In the genomic region with DNA sequence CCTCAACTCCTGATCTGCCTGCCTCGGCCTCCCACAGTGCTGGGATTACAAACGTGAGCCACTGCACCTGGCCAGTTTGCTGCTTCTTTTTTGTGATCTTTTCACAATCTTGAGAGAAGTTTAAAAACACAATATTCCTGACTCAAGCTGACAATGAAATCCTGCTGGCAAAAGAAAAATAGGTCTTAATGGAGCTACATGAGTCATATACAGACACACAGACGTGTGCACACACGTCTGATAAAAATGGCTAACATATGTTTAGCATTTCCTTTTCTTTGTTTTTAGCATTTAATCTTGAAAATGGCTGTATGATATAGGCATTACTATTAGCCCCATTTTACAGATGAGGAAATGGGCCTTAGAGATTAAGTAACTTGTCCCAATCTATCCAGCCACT, we compare ENCODE assay signal across 23 cellular contexts. TPM values are rescaled to one million over a fixed set of nuclear protein-coding genes. Genes with fewer than 3 reads are reported as not detected.
DNase-seq lines count a peak whose midpoint lies in the region; ATAC-seq, FAIRE-seq and TF ChIP-seq lines count a peak whose summit lies in the region.
"Had no signal": no experiment of that assay in that cellular context is flagged by ENCODE, and none has a peak within 500 bp of the region (broad histone marks: within the 10 kb centered on the region; RNA-seq: fewer than 3 reads in every experiment).

No MANE protein-coding gene starts in this region.

- H4K5ac ChIP-seq in IMR-90 (ENCODE audit: low read depth, low read length): no peak overlapping the region

- no peaks in the 10 kb centered on the region for H3K36me3 Mint-ChIP-seq in activated naive CD4-positive, alpha-beta T cell treated with anti-CD3 and anti-CD28 coated beads, Interleukin-2, amount 10 ng/mL, durations not matched to agents 7 days and 5 days
- H3K36me3 Mint-ChIP-seq: IgD-negative memory B cell had no signal

- H3K18ac ChIP-seq in IMR-90 (ENCODE audit: low read depth, low read length): no peak overlapping the region

- H3K79me1 ChIP-seq in IMR-90 (ENCODE audit: low read depth in 1 of 2, low read length in 2 of 2): no peaks in the 10 kb centered on the region

- no peak overlapping the region for H4K8ac ChIP-seq in IMR-90 (ENCODE audit: low read depth in 2 of 2, low read length in 2 of 2)

- H3K9ac ChIP-seq in IMR-90 (ENCODE audit: low read depth, low read length) (no peak overlapping the region), keratinocyte (ENCODE audit: control insufficient read depth, extremely low read depth, insufficient read depth, low read length) (peak overlapping the region; percentile 28)
- H3K9ac ChIP-seq: BLaER1 treated with 17β-estradiol and CSF1 and Interleukin-3, amounts not matched to agents 10 nM and 100 nM had no signal

- dilution Hi-C loops in IMR-90 (cut with HindIII; ENCODE audit: low sequenced_read_pairs, unreplicated experiment): no loop called here
- dilution Hi-C loops in keratinocyte (cut with MboI; ENCODE audit: extremely low pct_ligation_motif_present, low sequenced_read_pairs): no loop called here

- H3K27ac ChIP-seq in IMR-90 (ENCODE audit: insufficient read depth, low read length): no peak overlapping the region
- H3K27ac ChIP-seq in keratinocyte (ENCODE audit: control insufficient read depth, insufficient read depth, low read length): peak overlapping the region; percentile 79
- H3K27ac ChIP-seq: BLaER1 treated with 17β-estradiol and CSF1 and Interleukin-3, amounts not matched to agents 10 nM and 100 nM; HL-60 had no signal

- in situ Hi-C loops in IMR-90 (cut with MboI; ENCODE audit: low sequenced_read_pairs): no loop called here

- no peak overlapping the region for H2AK9ac ChIP-seq in IMR-90 (replicated peaks; ENCODE audit: low read depth, low read length, poor library complexity)

- H3K4me2 ChIP-seq in IMR-90 (ENCODE audit: low read depth, low read length) (no peak overlapping the region), keratinocyte (ENCODE audit: control insufficient read depth, extremely low read depth, insufficient read depth, low read depth, low read length) (peak overlapping the region; percentile 45)
- H3K4me2 ChIP-seq: BLaER1 treated with 17β-estradiol and CSF1 and Interleukin-3, amounts not matched to agents 10 nM and 100 nM had no signal

- H2BK20ac ChIP-seq in IMR-90 (ENCODE audit: low read depth, low read length): no peak overlapping the region

- no peaks in the 10 kb centered on the region for H3K9me3 Mint-ChIP-seq in activated naive CD4-positive, alpha-beta T cell treated with anti-CD3 and anti-CD28 coated beads, Interleukin-2, amount 10 ng/mL, durations not matched to agents 7 days and 5 days

- no peak overlapping the region for H2BK15ac ChIP-seq in IMR-90 (ENCODE audit: low read depth, low read length)

- H3K79me2 ChIP-seq in keratinocyte (ENCODE audit: control insufficient read depth, insufficient read depth, low read length): no peaks in the 10 kb centered on the region

- H2AFZ ChIP-seq in IMR-90 (replicated peaks; ENCODE audit: low read length, poor library complexity) (no peak overlapping the region), keratinocyte (ENCODE audit: control insufficient read depth, low read length) (peak overlapping the region; percentile 72)

- H3K36me3 ChIP-seq in IMR-90 (ENCODE audit: control insufficient read depth, insufficient read depth, low read length) (no peaks in the 10 kb centered on the region), keratinocyte (ENCODE audit: control insufficient read depth in 2 of 2, extremely low read depth in 1 of 2, insufficient read depth in 2 of 2, low read length in 2 of 2) (no peaks in the 10 kb centered on the region)
- H3K36me3 ChIP-seq: BLaER1 treated with 17β-estradiol and CSF1 and Interleukin-3, amounts not matched to agents 10 nM and 100 nM; HAP-1; MG63 had no signal

- ATAC-seq in IMR-90 (ENCODE audit: low read depth): no peak
- ATAC-seq in esophagus mucosa: peak; percentile 86

- H2AK5ac ChIP-seq in IMR-90 (ENCODE audit: low read depth, low read length): no peak overlapping the region

- H3K4ac ChIP-seq in IMR-90 (ENCODE audit: low read depth, low read length): no peak overlapping the region

- no peaks in the 10 kb centered on the region for H3K9me3 ChIP-seq in IMR-90 (ENCODE audit: control insufficient read depth, insufficient read depth, low read length)
- no peaks in the 10 kb centered on the region for H3K9me3 ChIP-seq in keratinocyte (ENCODE audit: control insufficient read depth, low read depth, low read length)
- H3K9me3 ChIP-seq: HAP-1 had no signal

- POLR2A ChIA-PET in IMR-90 (lab: Charles Lee; ENCODE audit: unreplicated experiment): no interaction called here

- no peak for TF ChIP-seq RAD21 in IMR-90 (IDR thresholded peaks at IDR 0.05; ENCODE audit: low read length)

- no peak overlapping the region for H3K14ac ChIP-seq in IMR-90 (replicated peaks; ENCODE audit: low read depth, low read length)

- FAIRE-seq in keratinocyte (lab: Jason Lieb, UNC): no peak
- FAIRE-seq: A204.1, HTR-8/SVneo had no signal

- intact Hi-C loops in IMR-90 (cut with micrococcal nuclease): no loop called here

- H3K4me3 ChIP-seq in IMR-90 (ENCODE audit: insufficient read depth, low read depth, low read length) (no peak overlapping the region), keratinocyte (ENCODE audit: control insufficient read depth in 2 of 3, extremely low read depth in 1 of 3, insufficient read depth in 2 of 3, low read depth in 1 of 3, low read length in 3 of 3) (no peak overlapping the region)
- H3K4me3 ChIP-seq: BLaER1 treated with 17β-estradiol and CSF1 and Interleukin-3, amounts not matched to agents 10 nM and 100 nM; HAP-1; MG63 had no signal

- WGBS in IMR-90 (ENCODE audit: extremely low coverage in 2 of 2, insufficient read length in 1 of 2), 2 experiments: no CpG with 5 or more reads among the region's 4 CpGs

- no peak overlapping the region for H3K56ac ChIP-seq in IMR-90 (ENCODE audit: extremely low read depth, insufficient read depth, low read length)

- H3K4me3 Mint-ChIP-seq in activated naive CD4-positive, alpha-beta T cell treated with anti-CD3 and anti-CD28 coated beads, Interleukin-2, amount 10 ng/mL, durations not matched to agents 7 days and 5 days: no peak overlapping the region
- H3K4me3 Mint-ChIP-seq: CD8-positive, alpha-beta memory T cell; IgD-negative memory B cell had no signal

- no peak overlapping the region for H3K23ac ChIP-seq in IMR-90 (ENCODE audit: low read depth, low read length)

- no peak overlapping the region for H2BK120ac ChIP-seq in IMR-90 (ENCODE audit: low read depth, low read length)

- no peak overlapping the region for H2BK5ac ChIP-seq in IMR-90 (ENCODE audit: low read depth, low read length, poor library complexity, severe bottlenecking)

- H3K9me1 ChIP-seq in IMR-90 (ENCODE audit: insufficient read depth, low read length) (no peaks in the 10 kb centered on the region), keratinocyte (ENCODE audit: control insufficient read depth, extremely low read depth, insufficient read depth, low read length) (no peaks in the 10 kb centered on the region)

- H4K20me1 ChIP-seq in IMR-90 (ENCODE audit: insufficient read depth, low read length) (no peaks in the 10 kb centered on the region), keratinocyte (ENCODE audit: control insufficient read depth, extremely low read depth, insufficient read depth, low read length) (no peaks in the 10 kb centered on the region)
- H4K20me1 ChIP-seq: BLaER1 treated with 17β-estradiol and CSF1 and Interleukin-3, amounts not matched to agents 10 nM and 100 nM had no signal

- peak; percentile 15 for DNase-seq in AG20443 (ENCODE audit: low spot score)
- peak; percentile 2 for DNase-seq in IMR-90
- no peak for DNase-seq in keratinocyte (ENCODE audit: low read depth, low spot score)
- no peak for DNase-seq in NCI-H2081 (lab: John Stamatoyannopoulos, UW)
- no peak for DNase-seq in Ammon's horn (ENCODE audit: low spot score)
- no peak for DNase-seq in activated naive CD4-positive, alpha-beta T cell treated with anti-CD3 and anti-CD28 coated beads, Interleukin-2, amount 10 ng/mL, durations not matched to agents 7 days and 5 days
- DNase-seq in NCI-H345 (lab: John Stamatoyannopoulos, UW): no peak
- DNase-seq: CD8-positive, alpha-beta memory T cell; DMS53; Karpas-422; MG63; NCI-H1105 treated with DMSO at 0.1 percent for 48 hours; NCI-H1694; NCI-H2107; NCI-H510A treated with DMSO at 0.1 percent for 48 hours; NCI-H774 had no signal

- no peaks in the 10 kb centered on the region for H3K4me1 ChIP-seq in IMR-90 (ENCODE audit: control insufficient read depth, insufficient read depth, low read length)
- H3K4me1 ChIP-seq in keratinocyte (ENCODE audit: control insufficient read depth, extremely low read depth, insufficient read depth, low read length): peaks cover 31% of the 10 kb centered on the region
- H3K4me1 ChIP-seq: BLaER1 treated with 17β-estradiol and CSF1 and Interleukin-3, amounts not matched to agents 10 nM and 100 nM; HAP-1 had no signal

- H3K27me3 ChIP-seq in IMR-90 (ENCODE audit: control insufficient read depth, insufficient read depth, low read length) (peaks cover 3% of the 10 kb centered on the region), keratinocyte (ENCODE audit: control insufficient read depth, extremely low read depth, insufficient read depth, low read length) (no peaks in the 10 kb centered on the region)
- H3K27me3 ChIP-seq: BLaER1 treated with 17β-estradiol and CSF1 and Interleukin-3, amounts not matched to agents 10 nM and 100 nM; MG63 had no signal

- H3K4me1 Mint-ChIP-seq in activated naive CD4-positive, alpha-beta T cell treated with anti-CD3 and anti-CD28 coated beads, Interleukin-2, amount 10 ng/mL, durations not matched to agents 7 days and 5 days: no peaks in the 10 kb centered on the region
- H3K4me1 Mint-ChIP-seq: CD8-positive, alpha-beta memory T cell; IgD-negative memory B cell had no signal

- CTCF ChIA-PET in IMR-90 (lab: Yijun Ruan, JAX): no interaction called here
- CTCF ChIA-PET in activated naive CD4-positive, alpha-beta T cell treated with anti-CD3 and anti-CD28 coated beads, Interleukin-2, amount 10 ng/mL, durations not matched to agents 7 days and 5 days (lab: Charles Lee): interaction anchor here (0.9 kb wide), 1 partner anchor 8 kb away, joined by 3 read pairs; no protein-coding TSS in a partner anchor

- no peak for TF ChIP-seq POLR2A in IMR-90 (IDR thresholded peaks at IDR 0.05; ENCODE audit: low read depth, low read length)

- BruUV-seq in IMR-90 (replicated peaks; lab: Mats Ljungman, UMichigan): no TSS peak

- no peak for TF ChIP-seq CTCF in IMR-90 (conservative IDR thresholded peaks at IDR 0.05; ENCODE audit: low read depth, low read length)
- no peak for TF ChIP-seq CTCF in keratinocyte (optimal IDR thresholded peaks at IDR 0.05 in 1 of 3, IDR thresholded peaks at IDR 0.05 in 1 of 3, conservative IDR thresholded peaks at IDR 0.05 in 1 of 3; ENCODE audit: extremely low read depth in 1 of 3, insufficient read depth in 2 of 3, low read length in 3 of 3)

- no peak overlapping the region for H3K27ac Mint-ChIP-seq in activated naive CD4-positive, alpha-beta T cell treated with anti-CD3 and anti-CD28 coated beads, Interleukin-2, amount 10 ng/mL, durations not matched to agents 7 days and 5 days
- H3K27ac Mint-ChIP-seq: CD8-positive, alpha-beta memory T cell; IgD-negative memory B cell had no signal

- H4K91ac ChIP-seq in IMR-90 (ENCODE audit: insufficient read depth, low read depth, low read length): no peak overlapping the region

- peaks cover 17% of the 10 kb centered on the region for H3K27me3 Mint-ChIP-seq in activated naive CD4-positive, alpha-beta T cell treated with anti-CD3 and anti-CD28 coated beads, Interleukin-2, amount 10 ng/mL, durations not matched to agents 7 days and 5 days

RNA-seq across cellular contexts. Expression of gene RAB18, which starts 29.4 kb away (rescaled TPM):
- 17.6 and 53.0 TPM in 2 replicates for total RNA-seq in IMR-90 (2012; rRNA removed)
- polyA plus RNA-seq in IMR-90 (2012; rRNA removed): 29.1 and 38.8 TPM in 2 replicates
- polyA plus RNA-seq in IMR-90 (2012; cell fraction: cytosol; rRNA removed): 1.9 and 2.4 TPM in 2 replicates
- 0.76 and 10.9 TPM in 2 replicates for polyA plus RNA-seq in IMR-90 (2012; cell fraction: nucleus; rRNA removed; ENCODE audit: low replicate concordance)
- total RNA-seq in esophagus mucosa: 99.5 TPM
- polyA plus RNA-seq in keratinocyte: 72.6 to 179 TPM (median 94.4 TPM) in 3 replicates
- polyA plus RNA-seq in keratinocyte (2011; ENCODE audit: low read depth): 137 TPM
- polyA plus RNA-seq in keratinocyte (2011; cell fraction: cytosol; rRNA removed): 96.3 and 190 TPM in 2 replicates
- 62.0 and 102 TPM in 2 replicates for polyA plus RNA-seq in keratinocyte (2011; cell fraction: nucleus; rRNA removed)
- 107 and 125 TPM in 2 replicates for polyA plus RNA-seq in keratinocyte (2012; ENCODE audit: low replicate concordance)
- polyA minus RNA-seq in keratinocyte: 5.0 to 60.1 TPM (median 26.0 TPM) in 3 replicates
- polyA minus RNA-seq in keratinocyte (2011; cell fraction: cytosol; rRNA and poly(A)+ RNA removed): 49.7 TPM
- polyA minus RNA-seq in keratinocyte (2011; cell fraction: nucleus; rRNA and poly(A)+ RNA removed): 23.1 and 49.6 TPM in 2 replicates

Comparison
In these comparisons a context has a peak if more than half of its experiments do, and no peak if none do; other contexts are left out.
1. DNase-seq: peak in AG20443 (single experiment) and IMR-90 (single experiment); none in keratinocyte (single experiment), NCI-H2081 (0 of 2), Ammon's horn (single experiment), activated naive CD4-positive, alpha-beta T cell treated with anti-CD3 and anti-CD28 coated beads, Interleukin-2, amount 10 ng/mL, durations not matched to agents 7 days and 5 days (single experiment) and NCI-H345 (single experiment).